25 cellular contexts compared by ENCODE assay signal in the genomic region with DNA sequence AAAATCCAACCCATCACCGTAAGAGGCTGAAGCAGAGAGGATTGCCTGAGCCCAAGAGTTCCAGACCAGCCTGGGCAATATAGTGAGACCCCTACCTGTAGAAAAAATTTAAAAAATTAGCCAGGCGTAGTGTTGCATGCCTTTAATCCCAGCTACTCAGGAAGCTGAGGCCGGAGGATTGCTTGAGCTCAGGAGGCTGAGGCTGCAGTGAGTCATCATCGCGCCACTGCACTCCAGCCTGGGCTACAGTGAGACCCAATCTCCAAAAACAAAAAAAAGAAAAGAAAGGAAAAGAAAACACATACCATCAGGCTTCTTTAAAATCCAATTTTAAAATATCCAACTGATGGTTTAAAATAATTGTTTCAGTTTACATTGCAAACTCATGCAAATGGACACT. TPM values are rescaled to one million over a fixed set of nuclear protein-coding genes. Genes with fewer than 3 reads are reported as not detected.
A peak's percentile ranks its signal among the peaks of the same experiment; 100 is the strongest.
DNase-seq lines count a peak whose midpoint lies in the region; TF ChIP-seq lines count a peak whose summit lies in the region.
"Had no signal": no experiment of that assay in that cellular context is flagged by ENCODE, and none has a peak within 500 bp of the region (broad histone marks: within the 10 kb centered on the region; RNA-seq: fewer than 3 reads in every experiment).

No MANE protein-coding gene starts in this region.

- no peak for TF ChIP-seq RAD21 in SK-N-SH (IDR thresholded peaks at IDR 0.05; ENCODE audit: low read length)

- H2AFZ ChIP-seq in SK-N-SH (ENCODE audit: low read depth) (no peak overlapping the region), smooth muscle cell (ENCODE audit: low read depth) (no peak overlapping the region)
- H2AFZ ChIP-seq: GM23248 had no signal

- H3K4me1 Mint-ChIP-seq in HFFc6 (ENCODE audit: low read depth), result peaks cover 26% of the 10 kb centered on the region
- H3K4me1 Mint-ChIP-seq: activated naive CD8-positive, alpha-beta T cell treated with anti-CD3 and anti-CD28 coated beads, Interleukin-2, amount 50 U/mL, for 24 hours; CD4-positive, alpha-beta memory T cell; T-cell had no signal

- no peaks in the 10 kb centered on the region for H3K27me3 ChIP-seq in SK-N-SH (ENCODE audit: insufficient read depth)
- H3K27me3 ChIP-seq in esophagus muscularis mucosa, result no peaks in the 10 kb centered on the region
- no peaks in the 10 kb centered on the region for H3K27me3 ChIP-seq in smooth muscle cell (ENCODE audit: low read depth)
- H3K27me3 ChIP-seq: neutrophil had no signal

- intact Hi-C loops in esophagus muscularis mucosa (cut with DNase I), result no loop called here

- CTCF ChIA-PET in SK-N-SH (lab: Yijun Ruan, JAX), result interaction anchor here (1.4 kb wide), 1 partner anchor 48 kb away, joined by 3 read pairs; no protein-coding TSS in a partner anchor

- H3K36me3 ChIP-seq in SK-N-SH (replicated peaks in 1 of 2; ENCODE audit: control insufficient read depth in 1 of 2, insufficient read depth in 2 of 2, low read length in 1 of 2), result no peaks in the 10 kb centered on the region
- H3K36me3 ChIP-seq in esophagus muscularis mucosa, result no peaks in the 10 kb centered on the region
- H3K36me3 ChIP-seq in smooth muscle cell (ENCODE audit: low read depth), result no peaks in the 10 kb centered on the region
- H3K36me3 ChIP-seq: neutrophil had no signal

- no peaks in the 10 kb centered on the region for H3K27me3 Mint-ChIP-seq in HFFc6 (ENCODE audit: insufficient read depth)
- H3K27me3 Mint-ChIP-seq: activated naive CD8-positive, alpha-beta T cell treated with anti-CD3 and anti-CD28 coated beads, Interleukin-2, amount 50 U/mL, for 24 hours; T-cell; type B pancreatic cell had no signal

- H3K4me3 ChIP-seq in SK-N-SH (ENCODE audit: low read depth in 2 of 2, low read length in 1 of 2) (no peak overlapping the region), esophagus muscularis mucosa (no peak overlapping the region), smooth muscle cell (no peak overlapping the region)
- H3K4me3 ChIP-seq: GM23248, skin epidermis had no signal

- H3K27ac ChIP-seq in SK-N-SH (ENCODE audit: low read depth in 2 of 2, low read length in 1 of 2), result peak overlapping the region in 1 of 2 experiments; percentile 29; a peak in 1 of 4 replicates
- H3K27ac ChIP-seq in esophagus muscularis mucosa (replicated peaks in 1 of 4), result no peak overlapping the region
- H3K27ac ChIP-seq in smooth muscle cell (ENCODE audit: low read depth), result peak overlapping the region; percentile 56
- H3K27ac ChIP-seq: GM23248, neutrophil, skin epidermis had no signal

- H3K4me2 ChIP-seq in SK-N-SH (0 out of 2 replicates have a peak overlapping the region, but pooled peaks have one; percentile 15), smooth muscle cell (peak overlapping the region; percentile 61)

- no peak for TF ChIP-seq POLR2A in esophagus muscularis mucosa (IDR thresholded peaks at IDR 0.05; ENCODE audit: low read depth)

- TF ChIP-seq EP300 in SK-N-SH (IDR thresholded peaks at IDR 0.05; ENCODE audit: borderline replicate concordance in 1 of 2, low read depth in 1 of 2, low read length in 1 of 2) (no peak), esophagus muscularis mucosa (IDR thresholded peaks at IDR 0.05) (no peak)

- H3K36me3 Mint-ChIP-seq in HFFc6 (ENCODE audit: low read depth), result no peaks in the 10 kb centered on the region
- H3K36me3 Mint-ChIP-seq: CD4-positive, alpha-beta memory T cell; T-cell; type B pancreatic cell had no signal

- peak overlapping the region; percentile 50 for H3K27ac Mint-ChIP-seq in HFFc6
- H3K27ac Mint-ChIP-seq: activated naive CD8-positive, alpha-beta T cell treated with anti-CD3 and anti-CD28 coated beads, Interleukin-2, amount 50 U/mL, for 24 hours; CD4-positive, alpha-beta memory T cell; endodermal cell; T-cell; type B pancreatic cell had no signal

- H3K9me3 ChIP-seq in SK-N-SH (no peaks in the 10 kb centered on the region), esophagus muscularis mucosa (no peaks in the 10 kb centered on the region), smooth muscle cell (replicated peaks; ENCODE audit: low read depth) (no peaks in the 10 kb centered on the region)
- H3K9me3 ChIP-seq: neutrophil had no signal

- H3K9ac ChIP-seq in SK-N-SH (no peak overlapping the region), smooth muscle cell (ENCODE audit: low read depth) (no peak overlapping the region)
- H3K9ac ChIP-seq: GM23248 had no signal

- H4K20me1 ChIP-seq in SK-N-SH (ENCODE audit: insufficient read depth) (no peaks in the 10 kb centered on the region), smooth muscle cell (ENCODE audit: low read depth) (no peaks in the 10 kb centered on the region)

- H3K4me1 ChIP-seq in SK-N-SH (ENCODE audit: control insufficient read depth in 1 of 2, insufficient read depth in 2 of 2, low read depth in 1 of 2, low read length in 1 of 2) (peaks cover 0 to 5% of the 10 kb centered on the region in 2 experiments; a peak in 1 of 4 replicates), esophagus muscularis mucosa (no peaks in the 10 kb centered on the region), smooth muscle cell (ENCODE audit: low read depth) (peaks cover 13% of the 10 kb centered on the region)

- H3K79me2 ChIP-seq in SK-N-SH (ENCODE audit: insufficient read depth) (no peaks in the 10 kb centered on the region), smooth muscle cell (ENCODE audit: low read depth) (peaks cover 69% of the 10 kb centered on the region)

- H3F3A ChIP-seq in SK-N-SH (replicated peaks; ENCODE audit: insufficient read depth) (peaks cover 5% of the 10 kb centered on the region), smooth muscle cell (ENCODE audit: low read depth) (peaks cover 6% of the 10 kb centered on the region)

- no peaks in the 10 kb centered on the region for H3K9me3 Mint-ChIP-seq in HFFc6
- H3K9me3 Mint-ChIP-seq: activated naive CD8-positive, alpha-beta T cell treated with anti-CD3 and anti-CD28 coated beads, Interleukin-2, amount 50 U/mL, for 24 hours; endodermal cell; type B pancreatic cell had no signal

- POLR2A ChIA-PET in SK-N-SH (lab: Yijun Ruan, JAX), result no interaction called here

- H3K9me2 ChIP-seq in SK-N-SH, result no peaks in the 10 kb centered on the region

- 52% methylated on average over 5 of the region's 5 CpGs for WGBS in SK-N-SH (ENCODE audit: low lambda C conversion rate)
- WGBS in esophagus muscularis mucosa, result 85% methylated on average over 5 of the region's 5 CpGs
- WGBS in smooth muscle cell (ENCODE audit: low lambda C conversion rate), result 22% methylated on average over 5 of the region's 5 CpGs

- no peak for TF ChIP-seq CTCF in HFFc6 (IDR thresholded peaks at IDR 0.05)
- TF ChIP-seq CTCF in SK-N-SH (IDR thresholded peaks at IDR 0.05), result no peak
- no peak for TF ChIP-seq CTCF in esophagus muscularis mucosa (IDR thresholded peaks at IDR 0.05)
- no peak for TF ChIP-seq CTCF in smooth muscle cell (IDR thresholded peaks at IDR 0.05; ENCODE audit: borderline replicate concordance, insufficient read depth, poor library complexity, severe bottlenecking)

- peak; percentile 30 for DNase-seq in HFFc6
- DNase-seq in SK-N-SH, result no peak
- DNase-seq in esophagus muscularis mucosa (ENCODE audit: extremely low spot score), result peak; percentile 82
- no peak for DNase-seq in smooth muscle cell (lab: John Stamatoyannopoulos, UW; ENCODE audit: unreplicated experiment)
- DNase-seq in SKM-1 treated with dmso at 0.1 percent for 144 hours (lab: John Stamatoyannopoulos, UW; ENCODE audit: unreplicated experiment), result no peak
- DNase-seq in NCI-H1092 (lab: John Stamatoyannopoulos, UW), result no peak
- no peak for DNase-seq in cerebellar cortex (ENCODE audit: low spot score)
- DNase-seq: activated gamma-delta T cell; activated naive CD8-positive, alpha-beta T cell treated with anti-CD3 and anti-CD28 coated beads, Interleukin-2, amount 50 U/mL, for 24 hours; activated T-cell treated with anti-CD3 and anti-CD28 coated beads, Interleukin-2, amount 50 U/mL, for 1 hour; CD4-positive, alpha-beta memory T cell; endodermal cell; GF-D8; glutamatergic neuron; GM23248; Kasumi-1; NCI-H187 treated with DMSO at 0.1 percent for 48 hours; NCI-H2227 treated with DMSO at 0.1 percent for 48 hours; NCI-H748 treated with DMSO at 0.1 percent for 48 hours; SHP77; stimulated activated CD4-positive, alpha-beta T cell treated with anti-CD3 and anti-CD28 coated beads, Interleukin-1b, Interleukin-23, amount 100 ng/mL, for 48 hours; T-cell had no signal

- H3K4me3 Mint-ChIP-seq in HFFc6, result peak overlapping the region; percentile 22; the same call in 1 of the 2 replicates
- H3K4me3 Mint-ChIP-seq: activated naive CD8-positive, alpha-beta T cell treated with anti-CD3 and anti-CD28 coated beads, Interleukin-2, amount 50 U/mL, for 24 hours; CD4-positive, alpha-beta memory T cell; endodermal cell; T-cell; type B pancreatic cell had no signal

TF ChIP-seq in SK-N-SH, 30 proteins besides CTCF, POLR2A, EP300 and RAD21:
- peak; percentile 84 for TF ChIP-seq FOSL2 (IDR thresholded peaks at IDR 0.05; ENCODE audit: borderline replicate concordance, low read depth)
- TF ChIP-seq EZH2phosphoT487 (IDR thresholded peaks at IDR 0.05; ENCODE audit: borderline replicate concordance, low read depth), result no peak
- no peak for TF ChIP-seq MEF2A (IDR thresholded peaks at IDR 0.05; ENCODE audit: borderline replicate concordance, low read depth)
- no peak for TF ChIP-seq FOXM1 (IDR thresholded peaks at IDR 0.05; ENCODE audit: low read depth)
- peak; percentile 55 for TF ChIP-seq JUND (IDR thresholded peaks at IDR 0.05)

RNA-seq across cellular contexts. Expression of a gene that starts 23.8 kb away (rescaled TPM):
- 10 to 100 TPM; 31.1 to 52.1 (median 42.0) TPM for total RNA-seq in HFFc6 (2021; fragmentation: NEBNext Ultra II Directional; extraction: Animal tissue kit (Norgen Biotek cat#: 25700))
- 10.4 and 13.3 TPM in 2 replicates for polyA plus RNA-seq in SK-N-SH (2012; rRNA removed)
- polyA plus RNA-seq in SK-N-SH (2012; cell fraction: cytosol; rRNA removed), result 9.4 and 11.4 TPM in 2 replicates
- polyA plus RNA-seq in SK-N-SH (2012; cell fraction: nucleus; rRNA removed), result 6.7 and 12.6 TPM in 2 replicates
- 10 to 100 TPM; 16.2 to 30.5 (median 28.3) TPM for total RNA-seq in esophagus muscularis mucosa
- total RNA-seq in smooth muscle cell, result 295 and 299 TPM in 2 replicates
- 46.6 and 46.9 TPM in 2 replicates for polyA plus RNA-seq in smooth muscle cell
- total RNA-seq: CD4-positive, alpha-beta memory T cell had no signal
- polyA plus RNA-seq: CD4-positive, alpha-beta memory T cell had no signal

Comparison
In these comparisons a context has a peak if more than half of its experiments do, and no peak if none do; other contexts are left out.
1. DNase-seq: peak in HFFc6 (single experiment) and esophagus muscularis mucosa (single experiment); none in SK-N-SH (single experiment), smooth muscle cell (single experiment), SKM-1 treated with dmso at 0.1 percent for 144 hours (single experiment), NCI-H1092 (single experiment) and cerebellar cortex (single experiment).